ENCODE assay signal across 19 cellular contexts in the genomic region with DNA sequence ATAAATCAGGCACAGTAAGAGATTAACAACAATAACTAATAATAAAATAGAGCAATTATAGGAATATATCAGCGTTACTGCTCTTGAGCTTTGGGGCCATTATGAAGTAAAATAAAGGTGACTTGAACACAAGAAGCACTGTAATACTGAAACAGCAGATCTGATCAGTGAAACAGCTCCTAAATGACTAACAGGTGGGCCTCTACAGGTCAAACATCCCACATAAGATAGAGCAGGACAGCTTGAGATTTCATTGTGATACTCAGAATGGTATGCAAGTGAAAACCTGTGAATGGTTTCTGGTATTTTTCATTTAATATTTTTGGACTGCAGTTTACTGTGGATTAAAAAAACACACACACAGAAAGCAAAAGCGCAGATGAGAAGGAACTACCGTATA. TPM values are rescaled to one million over a fixed set of nuclear protein-coding genes. Genes with fewer than 3 reads are reported as not detected.
DNase-seq lines count a peak whose midpoint lies in the region; ATAC-seq and TF ChIP-seq lines count a peak whose summit lies in the region.
"Had no signal": no experiment of that assay in that cellular context is flagged by ENCODE, and none has a peak within 500 bp of the region (broad histone marks: within the 10 kb centered on the region; RNA-seq: fewer than 3 reads in every experiment).

No MANE protein-coding gene starts in this region.

- DNase-seq in activated CD8-positive, alpha-beta memory T cell treated with anti-CD3 and anti-CD28 coated beads, Interleukin-2, amount 10 ng/mL, durations not matched to agents 7 days and 5 days = no peak
- no peak for DNase-seq in activated CD8-positive, alpha-beta memory T cell treated with anti-CD3 and anti-CD28 coated beads, Interleukin-2, amount 50 U/mL, for 48 hours
- no peak for DNase-seq in stimulated activated effector memory CD8-positive, alpha-beta T cell treated with anti-CD3 and anti-CD28 coated beads, Interleukin-12 subunit alpha, Interleukin-12 subunit beta, amount 100 ng/mL, for 72 hours (ENCODE audit: low spot score in 2 of 2)
- DNase-seq in AG20443 (ENCODE audit: low spot score) (no peak), SK-N-SH (no peak)
- DNase-seq: activated CD4-positive, alpha-beta T cell treated with anti-CD3 and anti-CD28 coated beads, Interleukin-2, amount 50 U/mL, for 48 hours; body of pancreas; CD4-positive, alpha-beta memory T cell; H7; NCI-H187; OCI-M1; psoas muscle; spleen had no signal

- no peak for TF ChIP-seq RAD21 in SK-N-SH (IDR thresholded peaks at IDR 0.05; ENCODE audit: low read length)

- H4K20me1 ChIP-seq in SK-N-SH (ENCODE audit: insufficient read depth) = no peaks in the 10 kb centered on the region

- TF ChIP-seq CTCF in SK-N-SH (IDR thresholded peaks at IDR 0.05) = no peak

- peak; percentile 76 for ATAC-seq in activated CD8-positive, alpha-beta memory T cell treated with anti-CD3 and anti-CD28 coated beads, Interleukin-2, amount 10 ng/mL, durations not matched to agents 7 days and 5 days
- ATAC-seq in GM21515 (IDR thresholded peaks at IDR 0.05; ENCODE audit: unreplicated experiment) = peak; percentile 85
- peak; percentile 93 for ATAC-seq in HG02973 (IDR thresholded peaks at IDR 0.05; ENCODE audit: unreplicated experiment)
- ATAC-seq in stimulated activated effector memory CD8-positive, alpha-beta T cell treated with anti-CD3 and anti-CD28 coated beads, Interleukin-12 subunit alpha, Interleukin-12 subunit beta, amount 100 ng/mL, for 72 hours = peak; percentile 99
- ATAC-seq in HG03460 (IDR thresholded peaks at IDR 0.05; ENCODE audit: unreplicated experiment) = no peak
- ATAC-seq: body of pancreas, psoas muscle had no signal

- no peaks in the 10 kb centered on the region for H3K27me3 ChIP-seq in SK-N-SH (ENCODE audit: insufficient read depth)
- H3K27me3 ChIP-seq: body of pancreas, spleen had no signal

- no peak overlapping the region for H3K4me2 ChIP-seq in SK-N-SH

- H3K9me3 Mint-ChIP-seq in activated CD8-positive, alpha-beta memory T cell treated with anti-CD3 and anti-CD28 coated beads, Interleukin-2, amount 10 ng/mL, durations not matched to agents 7 days and 5 days (ENCODE audit: low read depth) = no peaks in the 10 kb centered on the region
- no peaks in the 10 kb centered on the region for H3K9me3 Mint-ChIP-seq in stimulated activated effector memory CD8-positive, alpha-beta T cell treated with anti-CD3 and anti-CD28 coated beads, Interleukin-12 subunit alpha, Interleukin-12 subunit beta, amount 100 ng/mL, for 72 hours
- H3K9me3 Mint-ChIP-seq: CD4-positive, alpha-beta memory T cell; dendritic cell treated with granulocyte-macrophage colony-stimulating factor and Interleukin-4, amounts not matched to agents 40 ng/mL and 50 ng/mL, for 4 days; natural killer cell treated with Interleukin-12 subunit alpha and Interleukin-12 subunit beta and Interleukin-15 and Interleukin-18, amount 100 ng/mL, for 72 hours; stimulated activated naive CD8-positive, alpha-beta T cell treated with anti-CD3 and anti-CD28 coated beads, Interleukin-15, Interleukin-2, amounts not matched to agents 100 ng/mL and 50 ng/mL, for 24 hours had no signal

- 74% methylated on average over 3 of the region's 3 CpGs for WGBS in SK-N-SH (ENCODE audit: low lambda C conversion rate)

- no peak overlapping the region for H3K4me3 Mint-ChIP-seq in activated CD8-positive, alpha-beta memory T cell treated with anti-CD3 and anti-CD28 coated beads, Interleukin-2, amount 10 ng/mL, durations not matched to agents 7 days and 5 days
- H3K4me3 Mint-ChIP-seq in stimulated activated effector memory CD8-positive, alpha-beta T cell treated with anti-CD3 and anti-CD28 coated beads, Interleukin-12 subunit alpha, Interleukin-12 subunit beta, amount 100 ng/mL, for 72 hours = no peak overlapping the region
- H3K4me3 Mint-ChIP-seq: CD4-positive, alpha-beta memory T cell; dendritic cell treated with granulocyte-macrophage colony-stimulating factor and Interleukin-4, amounts not matched to agents 40 ng/mL and 50 ng/mL, for 4 days; natural killer cell treated with Interleukin-12 subunit alpha and Interleukin-12 subunit beta and Interleukin-15 and Interleukin-18, amount 100 ng/mL, for 72 hours; stimulated activated naive CD8-positive, alpha-beta T cell treated with anti-CD3 and anti-CD28 coated beads, Interleukin-15, Interleukin-2, amounts not matched to agents 100 ng/mL and 50 ng/mL, for 24 hours had no signal

- no peak overlapping the region for H3K9ac ChIP-seq in SK-N-SH

- CTCF ChIA-PET in activated CD8-positive, alpha-beta memory T cell treated with anti-CD3 and anti-CD28 coated beads, Interleukin-2, amount 10 ng/mL, durations not matched to agents 7 days and 5 days (lab: Charles Lee) = no interaction called here
- CTCF ChIA-PET in SK-N-SH (lab: Yijun Ruan, JAX) = interaction anchor here (0.8 kb wide), 1 partner anchor 10 kb away, joined by 3 read pairs; no protein-coding TSS in a partner anchor

- no peaks in the 10 kb centered on the region for H3K79me2 ChIP-seq in SK-N-SH (ENCODE audit: insufficient read depth)

- H3K4me3 ChIP-seq in SK-N-SH (ENCODE audit: low read depth in 2 of 2, low read length in 1 of 2) = no peak overlapping the region
- H3K4me3 ChIP-seq: body of pancreas, psoas muscle, spleen had no signal

- H3K4me1 ChIP-seq in SK-N-SH (ENCODE audit: control insufficient read depth in 1 of 2, insufficient read depth in 2 of 2, low read depth in 1 of 2, low read length in 1 of 2) = no peaks in the 10 kb centered on the region
- H3K4me1 ChIP-seq: body of pancreas, psoas muscle, spleen had no signal

- no peaks in the 10 kb centered on the region for H3K36me3 ChIP-seq in SK-N-SH (replicated peaks in 1 of 2; ENCODE audit: control insufficient read depth in 1 of 2, insufficient read depth in 2 of 2, low read length in 1 of 2)
- H3K36me3 ChIP-seq: spleen had no signal

- H3K36me3 Mint-ChIP-seq in activated CD8-positive, alpha-beta memory T cell treated with anti-CD3 and anti-CD28 coated beads, Interleukin-2, amount 10 ng/mL, durations not matched to agents 7 days and 5 days = peaks cover 1% of the 10 kb centered on the region
- no peaks in the 10 kb centered on the region for H3K36me3 Mint-ChIP-seq in stimulated activated effector memory CD8-positive, alpha-beta T cell treated with anti-CD3 and anti-CD28 coated beads, Interleukin-12 subunit alpha, Interleukin-12 subunit beta, amount 100 ng/mL, for 72 hours
- H3K36me3 Mint-ChIP-seq: natural killer cell treated with Interleukin-12 subunit alpha and Interleukin-12 subunit beta and Interleukin-15 and Interleukin-18, amount 100 ng/mL, for 72 hours had no signal

- no peak overlapping the region for H3K27ac ChIP-seq in SK-N-SH (ENCODE audit: low read depth in 2 of 2, low read length in 1 of 2)
- H3K27ac ChIP-seq: body of pancreas, psoas muscle, spleen had no signal

- H3K27ac Mint-ChIP-seq in activated CD8-positive, alpha-beta memory T cell treated with anti-CD3 and anti-CD28 coated beads, Interleukin-2, amount 10 ng/mL, durations not matched to agents 7 days and 5 days = no peak overlapping the region
- H3K27ac Mint-ChIP-seq in stimulated activated effector memory CD8-positive, alpha-beta T cell treated with anti-CD3 and anti-CD28 coated beads, Interleukin-12 subunit alpha, Interleukin-12 subunit beta, amount 100 ng/mL, for 72 hours = no peak overlapping the region
- H3K27ac Mint-ChIP-seq: dendritic cell treated with granulocyte-macrophage colony-stimulating factor and Interleukin-4, amounts not matched to agents 40 ng/mL and 50 ng/mL, for 4 days; natural killer cell treated with Interleukin-12 subunit alpha and Interleukin-12 subunit beta and Interleukin-15 and Interleukin-18, amount 100 ng/mL, for 72 hours; stimulated activated naive CD8-positive, alpha-beta T cell treated with anti-CD3 and anti-CD28 coated beads, Interleukin-15, Interleukin-2, amounts not matched to agents 100 ng/mL and 50 ng/mL, for 24 hours had no signal

- H3K9me3 ChIP-seq in SK-N-SH = no peaks in the 10 kb centered on the region
- H3K9me3 ChIP-seq: body of pancreas, psoas muscle, spleen had no signal

- POLR2A ChIA-PET in SK-N-SH (lab: Yijun Ruan, JAX) = no interaction called here

- H2AFZ ChIP-seq in SK-N-SH (ENCODE audit: low read depth) = no peak overlapping the region

- TF ChIP-seq EP300 in SK-N-SH (IDR thresholded peaks at IDR 0.05; ENCODE audit: borderline replicate concordance in 1 of 2, low read depth in 1 of 2, low read length in 1 of 2) = no peak

- no peaks in the 10 kb centered on the region for H3F3A ChIP-seq in SK-N-SH (replicated peaks; ENCODE audit: insufficient read depth)

- H3K9me2 ChIP-seq in SK-N-SH = no peaks in the 10 kb centered on the region

- H3K4me1 Mint-ChIP-seq in activated CD8-positive, alpha-beta memory T cell treated with anti-CD3 and anti-CD28 coated beads, Interleukin-2, amount 10 ng/mL, durations not matched to agents 7 days and 5 days = peaks cover 3% of the 10 kb centered on the region
- H3K4me1 Mint-ChIP-seq in stimulated activated effector memory CD8-positive, alpha-beta T cell treated with anti-CD3 and anti-CD28 coated beads, Interleukin-12 subunit alpha, Interleukin-12 subunit beta, amount 100 ng/mL, for 72 hours = no peaks in the 10 kb centered on the region

- peaks cover 2% of the 10 kb centered on the region for H3K27me3 Mint-ChIP-seq in activated CD8-positive, alpha-beta memory T cell treated with anti-CD3 and anti-CD28 coated beads, Interleukin-2, amount 10 ng/mL, durations not matched to agents 7 days and 5 days
- H3K27me3 Mint-ChIP-seq: CD4-positive, alpha-beta memory T cell; dendritic cell treated with granulocyte-macrophage colony-stimulating factor and Interleukin-4, amounts not matched to agents 40 ng/mL and 50 ng/mL, for 4 days; stimulated activated naive CD8-positive, alpha-beta T cell treated with anti-CD3 and anti-CD28 coated beads, Interleukin-15, Interleukin-2, amounts not matched to agents 100 ng/mL and 50 ng/mL, for 24 hours had no signal

TF ChIP-seq in SK-N-SH, 30 proteins besides CTCF, POLR2A, EP300 and RAD21:
- TF ChIP-seq TAF1 (IDR thresholded peaks at IDR 0.05; ENCODE audit: borderline replicate concordance, low read depth, low read length) = no peak

RNA-seq across cellular contexts. Expression of gene MAP3K1, which starts 24.0 kb away (rescaled TPM):
- total RNA-seq in activated CD8-positive, alpha-beta memory T cell treated with anti-CD3 and anti-CD28 coated beads, Interleukin-2, amount 10 ng/mL, durations not matched to agents 7 days and 5 days = 10 to 100 TPM; 20.1 to 20.9 TPM
- 2.2 and 3.5 TPM in 2 replicates for polyA plus RNA-seq in SK-N-SH (2012; rRNA removed)
- 3.0 and 3.6 TPM in 2 replicates for polyA plus RNA-seq in SK-N-SH (2012; cell fraction: cytosol; rRNA removed)
- polyA plus RNA-seq in SK-N-SH (2012; cell fraction: nucleus; rRNA removed) = 3.1 and 6.6 TPM in 2 replicates
